15 cellular contexts compared by ENCODE assay signal in the genomic region with DNA sequence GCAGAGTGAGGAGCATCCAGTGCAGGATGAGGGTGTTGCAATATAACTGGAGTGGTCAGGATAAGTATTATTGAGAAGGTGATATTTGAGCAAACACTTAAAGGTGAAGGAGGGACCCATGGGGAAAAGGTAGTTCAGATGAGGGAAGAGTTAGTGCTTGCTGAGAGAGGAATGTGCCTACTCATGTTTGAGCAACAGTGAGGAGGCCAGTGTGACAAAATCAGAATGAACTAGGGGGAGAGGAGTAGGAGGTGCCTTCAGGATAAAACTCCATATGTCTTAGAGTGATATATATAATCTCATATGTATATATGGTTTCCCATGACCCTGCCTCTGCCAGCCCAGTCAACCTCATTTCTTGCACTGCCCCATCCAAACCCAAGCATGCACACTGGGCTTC. TPM values are rescaled to one million over a fixed set of nuclear protein-coding genes. Genes with fewer than 3 reads are reported as not detected.
A peak's percentile ranks its signal among the peaks of the same experiment; 100 is the strongest.
DNase-seq lines count a peak whose midpoint lies in the region; ATAC-seq, FAIRE-seq and TF ChIP-seq lines count a peak whose summit lies in the region.
"Had no signal": no experiment of that assay in that cellular context is flagged by ENCODE, and none has a peak within 500 bp of the region (broad histone marks: within the 10 kb centered on the region; RNA-seq: fewer than 3 reads in every experiment).

No MANE protein-coding gene starts in this region.

- in situ Hi-C loops in GM12878 (cut with MboI) (no loop called here), gastrocnemius medialis (cut with MboI; ENCODE audit: low sequenced_read_pairs in 4 of 4) (loop anchor here (5.0 kb wide), 2 partner anchors 51 to 56 kb away; no protein-coding TSS in a partner anchor)

- H4K20me1 ChIP-seq in GM12878 (ENCODE audit: control insufficient read depth, insufficient read depth), result no peaks in the 10 kb centered on the region
- H4K20me1 ChIP-seq: BLaER1 had no signal

- peak; percentile 19; the same call in 1 of the 3 replicates for ATAC-seq in GM12878
- peak; percentile 50 to 62 for ATAC-seq in gastrocnemius medialis
- ATAC-seq: left colon; stimulated activated effector memory CD8-positive, alpha-beta T cell treated with anti-CD3 and anti-CD28 coated beads, Interleukin-12 subunit alpha, Interleukin-12 subunit beta, amount 100 ng/mL, for 72 hours had no signal

- H3K27ac Mint-ChIP-seq in Calu3 (ENCODE audit: unreplicated experiment), result no peak overlapping the region
- H3K27ac Mint-ChIP-seq: activated B cell treated with CpG ODN at 0.5 μM for 24 hours; activated T-helper 2 cell treated with anti-CD3 and anti-CD28 coated beads, Interferon-gamma antibody, Interleukin-2, Interleukin-4, amounts not matched to agents 10 μg/mL and 5 μg/mL and 100 μg/mL, durations not matched to agents 14 hours and 24 hours and 36 hours; stimulated activated effector memory CD8-positive, alpha-beta T cell treated with anti-CD3 and anti-CD28 coated beads, Interleukin-12 subunit alpha, Interleukin-12 subunit beta, amount 100 ng/mL, for 72 hours had no signal

- intact Hi-C loops in GM12878 (cut with micrococcal nuclease; ENCODE audit: unreplicated experiment), result loop anchor here (2.0 to 5.0 kb wide), 4 partner anchors 59 to 556 kb away; a partner anchor contains a TSS
- intact Hi-C loops in gastrocnemius medialis (cut with DNase I; ENCODE audit: low total_unique reads), result loop anchor here (1.0 to 10.0 kb wide), 3 partner anchors 60 to 753 kb away; a partner anchor contains a TSS
- intact Hi-C loops in Calu3 (cut with micrococcal nuclease; ENCODE audit: unreplicated experiment), result loop anchor here (2.0 kb wide), 1 partner anchor 157 kb away; no protein-coding TSS in a partner anchor

- TF ChIP-seq RAD21 in GM12878 (IDR thresholded peaks at IDR 0.05; ENCODE audit: insufficient read depth, low read depth, low read length), result no peak

- no peak for FAIRE-seq in GM12878 (lab: Jason Lieb, UNC)

- TF ChIP-seq EP300 in GM12878 (IDR thresholded peaks at IDR 0.05; ENCODE audit: borderline replicate concordance in 1 of 2, control insufficient read depth in 1 of 2, low read depth in 2 of 2, low read length in 2 of 2), result no peak

- H3K4me3 ChIP-seq in GM12878 (no peak overlapping the region), gastrocnemius medialis (no peak overlapping the region), MG63 (no peak overlapping the region)
- H3K4me3 ChIP-seq: BLaER1, thoracic aorta had no signal

- POLR2A ChIA-PET in GM12878 (lab: Charles Lee), result interaction anchor here (1.1 kb wide), 1 partner anchor 68 kb away, joined by 3 read pairs; a partner anchor contains a TSS

- H3K27me3 ChIP-seq in GM12878 (replicated peaks in 1 of 2; ENCODE audit: control insufficient read depth in 2 of 2, insufficient read depth in 2 of 2, low read length in 1 of 2) (peaks cover 0 to 3% of the 10 kb centered on the region in 2 experiments; a peak in 2 of 4 replicates), gastrocnemius medialis (no peaks in the 10 kb centered on the region), MG63 (no peaks in the 10 kb centered on the region)
- H3K27me3 ChIP-seq: BLaER1 had no signal

- H3K4me2 ChIP-seq in GM12878 (ENCODE audit: control insufficient read depth, insufficient read depth), result no peak overlapping the region
- H3K4me2 ChIP-seq: BLaER1 had no signal

- no peak overlapping the region for H2AFZ ChIP-seq in GM12878 (ENCODE audit: control insufficient read depth, low read depth, low read length)

- no peak for TF ChIP-seq POLR2A in GM12878 (IDR thresholded peaks at IDR 0.05; ENCODE audit: low read depth, low read length)
- TF ChIP-seq POLR2A in gastrocnemius medialis (IDR thresholded peaks at IDR 0.05), result no peak

- RAD21 ChIA-PET in GM12878 (lab: Charles Lee; ENCODE audit: unreplicated experiment), result interaction anchor here (0.7 to 3.5 kb wide), 7 partner anchors 9 to 796 kb away, joined by 3 to 53 read pairs (median 5); no protein-coding TSS in a partner anchor

- H3K9me3 Mint-ChIP-seq in Calu3 (ENCODE audit: low read depth, unreplicated experiment), result no peaks in the 10 kb centered on the region
- H3K9me3 Mint-ChIP-seq: activated B cell treated with CpG ODN at 0.5 μM for 24 hours; activated T-helper 2 cell treated with anti-CD3 and anti-CD28 coated beads, Interferon-gamma antibody, Interleukin-2, Interleukin-4, amounts not matched to agents 10 μg/mL and 5 μg/mL and 100 μg/mL, durations not matched to agents 14 hours and 24 hours and 36 hours; naive B cell; stimulated activated effector memory CD8-positive, alpha-beta T cell treated with anti-CD3 and anti-CD28 coated beads, Interleukin-12 subunit alpha, Interleukin-12 subunit beta, amount 100 ng/mL, for 72 hours had no signal

- H3K9me3 ChIP-seq in GM12878 (replicated peaks; ENCODE audit: control insufficient read depth, insufficient read depth, low read length), result no peaks in the 10 kb centered on the region
- no peaks in the 10 kb centered on the region for H3K9me3 ChIP-seq in gastrocnemius medialis
- H3K9me3 ChIP-seq in MG63, result no peaks in the 10 kb centered on the region
- H3K9me3 ChIP-seq: BLaER1, thoracic aorta had no signal

- H3K36me3 Mint-ChIP-seq in Calu3 (ENCODE audit: insufficient read depth, unreplicated experiment), result no peaks in the 10 kb centered on the region
- H3K36me3 Mint-ChIP-seq: naive B cell; stimulated activated effector memory CD8-positive, alpha-beta T cell treated with anti-CD3 and anti-CD28 coated beads, Interleukin-12 subunit alpha, Interleukin-12 subunit beta, amount 100 ng/mL, for 72 hours had no signal

- H3K4me1 ChIP-seq in GM12878 (ENCODE audit: control insufficient read depth, insufficient read depth, low read length), result no peaks in the 10 kb centered on the region
- peaks cover 14 to 22% of the 10 kb centered on the region in 2 donors for H3K4me1 ChIP-seq in gastrocnemius medialis
- H3K4me1 ChIP-seq: BLaER1 had no signal

- CTCF ChIA-PET in GM12878 (lab: Yijun Ruan, JAX) (interaction anchor here (1.1 to 6.8 kb wide), 21 partner anchors 8 to 643 kb away, joined by 3 to 167 read pairs (median 8); a partner anchor contains a TSS), Calu3 (lab: Charles Lee) (interaction anchor here (1.2 to 2.1 kb wide), 3 partner anchors 12 to 157 kb away, joined by 3 to 15 read pairs (median 4); no protein-coding TSS in a partner anchor)

- TF ChIP-seq CTCF in GM12878 (IDR thresholded peaks at IDR 0.05 in 2 of 3, conservative IDR thresholded peaks at IDR 0.05 in 1 of 3; ENCODE audit: control insufficient read depth in 2 of 3, extremely low read depth in 1 of 3, insufficient read depth in 1 of 3, low read depth in 3 of 3, low read length in 3 of 3) (no peak), gastrocnemius medialis (IDR thresholded peaks at IDR 0.05 in 4 of 5, conservative IDR thresholded peaks at IDR 0.05 in 1 of 5) (no peak), GM10266 (IDR thresholded peaks at IDR 0.05; ENCODE audit: control insufficient read depth, insufficient read depth, low read depth, missing control alignments) (no peak), Calu3 (IDR thresholded peaks at IDR 0.05; ENCODE audit: unreplicated experiment) (no peak)

- H3K9ac ChIP-seq in GM12878 (ENCODE audit: control insufficient read depth, insufficient read depth, low read length), result no peak overlapping the region
- H3K9ac ChIP-seq: BLaER1 had no signal

- DNase-seq in NCI-H187 (lab: John Stamatoyannopoulos, UW) (peak; percentile 35 to 57), GM12878 (ENCODE audit: low read depth, low spot score) (no peak), iris pigment epithelial cell (ENCODE audit: low read depth) (peak; percentile 43), gastrocnemius medialis (no peak), GM10266 (ENCODE audit: extremely low spot score) (no peak), MG63 (no peak), Calu3 (no peak)
- DNase-seq: activated B cell treated with CpG ODN at 0.5 μM for 24 hours, cerebellar nuclear complex, left colon, naive B cell had no signal

- peaks cover 14% of the 10 kb centered on the region for H3K4me1 Mint-ChIP-seq in Calu3 (ENCODE audit: low read depth, unreplicated experiment)
- H3K4me1 Mint-ChIP-seq: naive B cell; stimulated activated effector memory CD8-positive, alpha-beta T cell treated with anti-CD3 and anti-CD28 coated beads, Interleukin-12 subunit alpha, Interleukin-12 subunit beta, amount 100 ng/mL, for 72 hours had no signal

- H3K27me3 Mint-ChIP-seq in Calu3 (ENCODE audit: unreplicated experiment), result no peaks in the 10 kb centered on the region

- H3K36me3 ChIP-seq in GM12878 (ENCODE audit: control insufficient read depth in 2 of 2, insufficient read depth in 2 of 2, low read length in 1 of 2) (no peaks in the 10 kb centered on the region), gastrocnemius medialis (no peaks in the 10 kb centered on the region), MG63 (no peaks in the 10 kb centered on the region)
- H3K36me3 ChIP-seq: BLaER1, thoracic aorta had no signal

- H3K4me3 Mint-ChIP-seq in Calu3 (ENCODE audit: low read depth, unreplicated experiment), result no peak overlapping the region
- H3K4me3 Mint-ChIP-seq: activated B cell treated with CpG ODN at 0.5 μM for 24 hours; naive B cell; stimulated activated effector memory CD8-positive, alpha-beta T cell treated with anti-CD3 and anti-CD28 coated beads, Interleukin-12 subunit alpha, Interleukin-12 subunit beta, amount 100 ng/mL, for 72 hours had no signal

- BruUV-seq in GM12878 (replicated peaks; lab: Mats Ljungman, UMichigan), result no TSS peak
- no TSS peak for BruUV-seq in Calu3 (replicated peaks; lab: Mats Ljungman, UMichigan)

- SMC1A ChIA-PET in GM12878 (lab: Charles Lee; ENCODE audit: uncharacterized antibody, unreplicated experiment), result interaction anchor here (1.0 to 4.0 kb wide), 9 partner anchors 8 to 629 kb away, joined by 3 to 49 read pairs (median 4); no protein-coding TSS in a partner anchor

- H3K79me2 ChIP-seq in GM12878 (ENCODE audit: control insufficient read depth, insufficient read depth, low read length), result no peaks in the 10 kb centered on the region

- H3K27ac ChIP-seq in GM12878 (ENCODE audit: control insufficient read depth, insufficient read depth) (no peak overlapping the region), gastrocnemius medialis (peak overlapping the region in 3 of 4 donors; percentile 4 to 52 (median 29))
- H3K27ac ChIP-seq: BLaER1, thoracic aorta had no signal

RNA-seq across cellular contexts. Expression of a gene that starts 6.3 kb away (rescaled TPM):
- 0.47 and 0.58 TPM in 2 replicates for total RNA-seq in GM12878 (2013; cell fraction: nucleolus; rRNA removed)
- total RNA-seq in GM12878 (2014; rRNA removed) (0.40 and 0.54 TPM in 2 replicates), GM12878 (2014; rRNA removed; fragmentation: Illumina TruSeq; extraction: Trizol) (0.23 and 0.31 TPM in 2 replicates), GM12878 (2021) (0.44 and 0.48 TPM in 2 replicates), gastrocnemius medialis (1 to 10 TPM; 2.4 to 9.4 (median 5.2) TPM), Calu3 (2022) (4.3 and 5.3 TPM in 2 replicates)
- 0.92 TPM for polyA plus RNA-seq in GM12878 (2011; ENCODE audit: low read depth)
- polyA plus RNA-seq in GM12878 (2011; rRNA removed) (0.30 and 0.48 TPM in 2 replicates), GM12878 (2014; fragmentation: Illumina TruSeq; extraction: Trizol) (0.54 and 0.56 TPM in 2 replicates), GM12878 (2014; fragmentation: Nextera tagmentation; extraction: Ambion mirVana) (under 1 TPM; 0.42 TPM), GM12878 (2014; rRNA removed) (0.43 and 0.56 TPM in 2 replicates), GM12878 (2016; fragmentation: Nextera tagmentation; extraction: Ambion mirVana) (under 1 TPM; 0.60 to 0.86 TPM)
- polyA plus RNA-seq in GM12878 (2011; cell fraction: cytosol; rRNA removed), result 0.54 and 0.64 TPM in 2 replicates
- 0.78 and 1.1 TPM in 2 replicates for polyA plus RNA-seq in GM12878 (2011; cell fraction: nucleus; rRNA removed)
- polyA plus RNA-seq in GM12878 (2012), result 0.87 and 0.88 TPM in 2 replicates
- 0.15 TPM in 2 replicates for polyA minus RNA-seq in GM12878 (2011; rRNA and poly(A)+ RNA removed)
- polyA minus RNA-seq in GM12878 (2011; cell fraction: cytosol; rRNA and poly(A)+ RNA removed), result not detected in 2 replicates
- 0.12 and 0.57 TPM in 2 replicates for polyA minus RNA-seq in GM12878 (2011; cell fraction: nucleus; rRNA and poly(A)+ RNA removed)
- total RNA-seq in MG63 (2014; rRNA removed; shearing (Covaris generic); ENCODE audit: low replicate concordance), result 3.0 and 15.2 TPM in 2 replicates

Comparison
In these comparisons a context has a peak if more than half of its experiments do, and no peak if none do; other contexts are left out.
1. DNase-seq: peak in NCI-H187 (2 of 2) and iris pigment epithelial cell (single experiment); none in GM12878 (single experiment), gastrocnemius medialis (0 of 2), GM10266 (single experiment), MG63 (single experiment) and Calu3 (single experiment).